In the genomic region with DNA sequence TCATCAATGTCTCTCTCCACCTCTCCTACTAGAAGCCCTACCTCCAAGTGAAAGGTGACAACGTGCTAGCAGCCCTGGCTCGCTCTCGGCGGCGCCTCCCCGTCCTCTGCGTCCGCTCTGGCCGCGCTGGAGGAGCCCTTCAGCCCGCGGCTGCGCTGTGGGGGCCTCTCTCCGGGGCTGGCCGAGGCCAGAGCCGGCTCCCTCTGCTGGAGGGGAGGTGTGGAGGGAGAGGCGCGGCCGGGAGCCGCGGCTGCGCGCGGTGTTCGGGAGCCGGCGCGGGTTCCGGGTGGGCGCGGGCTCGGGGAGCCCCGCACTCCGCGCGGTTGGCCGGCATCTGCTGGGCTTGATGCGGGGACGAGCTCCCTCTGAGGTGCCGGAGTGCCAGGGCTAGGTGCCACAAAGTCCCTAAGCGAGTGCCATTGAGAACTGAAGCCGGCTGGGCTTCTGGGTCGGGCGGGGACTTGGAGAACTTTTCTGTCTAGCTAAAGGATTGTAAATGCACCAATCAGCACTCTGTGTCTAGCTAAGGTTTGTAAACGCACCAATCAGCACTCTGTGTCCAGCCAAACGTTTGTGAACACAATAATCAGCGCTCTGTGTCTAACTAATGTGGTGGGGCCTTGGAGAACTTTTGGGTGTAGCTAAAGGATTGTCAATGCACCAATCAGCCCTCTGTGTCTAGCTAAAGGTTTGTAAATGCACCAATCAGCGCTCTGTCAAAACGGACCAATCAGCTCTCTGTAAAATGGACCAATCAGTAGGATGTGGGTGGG, we compare ENCODE assay signal across 1 cellular context.
TF ChIP-seq lines count a peak whose summit lies in the region.

No MANE protein-coding gene starts in this region.

TF ChIP-seq in H1, 55 proteins besides CTCF, POLR2A, EP300 and RAD21:
- TF ChIP-seq, protein P1, sequence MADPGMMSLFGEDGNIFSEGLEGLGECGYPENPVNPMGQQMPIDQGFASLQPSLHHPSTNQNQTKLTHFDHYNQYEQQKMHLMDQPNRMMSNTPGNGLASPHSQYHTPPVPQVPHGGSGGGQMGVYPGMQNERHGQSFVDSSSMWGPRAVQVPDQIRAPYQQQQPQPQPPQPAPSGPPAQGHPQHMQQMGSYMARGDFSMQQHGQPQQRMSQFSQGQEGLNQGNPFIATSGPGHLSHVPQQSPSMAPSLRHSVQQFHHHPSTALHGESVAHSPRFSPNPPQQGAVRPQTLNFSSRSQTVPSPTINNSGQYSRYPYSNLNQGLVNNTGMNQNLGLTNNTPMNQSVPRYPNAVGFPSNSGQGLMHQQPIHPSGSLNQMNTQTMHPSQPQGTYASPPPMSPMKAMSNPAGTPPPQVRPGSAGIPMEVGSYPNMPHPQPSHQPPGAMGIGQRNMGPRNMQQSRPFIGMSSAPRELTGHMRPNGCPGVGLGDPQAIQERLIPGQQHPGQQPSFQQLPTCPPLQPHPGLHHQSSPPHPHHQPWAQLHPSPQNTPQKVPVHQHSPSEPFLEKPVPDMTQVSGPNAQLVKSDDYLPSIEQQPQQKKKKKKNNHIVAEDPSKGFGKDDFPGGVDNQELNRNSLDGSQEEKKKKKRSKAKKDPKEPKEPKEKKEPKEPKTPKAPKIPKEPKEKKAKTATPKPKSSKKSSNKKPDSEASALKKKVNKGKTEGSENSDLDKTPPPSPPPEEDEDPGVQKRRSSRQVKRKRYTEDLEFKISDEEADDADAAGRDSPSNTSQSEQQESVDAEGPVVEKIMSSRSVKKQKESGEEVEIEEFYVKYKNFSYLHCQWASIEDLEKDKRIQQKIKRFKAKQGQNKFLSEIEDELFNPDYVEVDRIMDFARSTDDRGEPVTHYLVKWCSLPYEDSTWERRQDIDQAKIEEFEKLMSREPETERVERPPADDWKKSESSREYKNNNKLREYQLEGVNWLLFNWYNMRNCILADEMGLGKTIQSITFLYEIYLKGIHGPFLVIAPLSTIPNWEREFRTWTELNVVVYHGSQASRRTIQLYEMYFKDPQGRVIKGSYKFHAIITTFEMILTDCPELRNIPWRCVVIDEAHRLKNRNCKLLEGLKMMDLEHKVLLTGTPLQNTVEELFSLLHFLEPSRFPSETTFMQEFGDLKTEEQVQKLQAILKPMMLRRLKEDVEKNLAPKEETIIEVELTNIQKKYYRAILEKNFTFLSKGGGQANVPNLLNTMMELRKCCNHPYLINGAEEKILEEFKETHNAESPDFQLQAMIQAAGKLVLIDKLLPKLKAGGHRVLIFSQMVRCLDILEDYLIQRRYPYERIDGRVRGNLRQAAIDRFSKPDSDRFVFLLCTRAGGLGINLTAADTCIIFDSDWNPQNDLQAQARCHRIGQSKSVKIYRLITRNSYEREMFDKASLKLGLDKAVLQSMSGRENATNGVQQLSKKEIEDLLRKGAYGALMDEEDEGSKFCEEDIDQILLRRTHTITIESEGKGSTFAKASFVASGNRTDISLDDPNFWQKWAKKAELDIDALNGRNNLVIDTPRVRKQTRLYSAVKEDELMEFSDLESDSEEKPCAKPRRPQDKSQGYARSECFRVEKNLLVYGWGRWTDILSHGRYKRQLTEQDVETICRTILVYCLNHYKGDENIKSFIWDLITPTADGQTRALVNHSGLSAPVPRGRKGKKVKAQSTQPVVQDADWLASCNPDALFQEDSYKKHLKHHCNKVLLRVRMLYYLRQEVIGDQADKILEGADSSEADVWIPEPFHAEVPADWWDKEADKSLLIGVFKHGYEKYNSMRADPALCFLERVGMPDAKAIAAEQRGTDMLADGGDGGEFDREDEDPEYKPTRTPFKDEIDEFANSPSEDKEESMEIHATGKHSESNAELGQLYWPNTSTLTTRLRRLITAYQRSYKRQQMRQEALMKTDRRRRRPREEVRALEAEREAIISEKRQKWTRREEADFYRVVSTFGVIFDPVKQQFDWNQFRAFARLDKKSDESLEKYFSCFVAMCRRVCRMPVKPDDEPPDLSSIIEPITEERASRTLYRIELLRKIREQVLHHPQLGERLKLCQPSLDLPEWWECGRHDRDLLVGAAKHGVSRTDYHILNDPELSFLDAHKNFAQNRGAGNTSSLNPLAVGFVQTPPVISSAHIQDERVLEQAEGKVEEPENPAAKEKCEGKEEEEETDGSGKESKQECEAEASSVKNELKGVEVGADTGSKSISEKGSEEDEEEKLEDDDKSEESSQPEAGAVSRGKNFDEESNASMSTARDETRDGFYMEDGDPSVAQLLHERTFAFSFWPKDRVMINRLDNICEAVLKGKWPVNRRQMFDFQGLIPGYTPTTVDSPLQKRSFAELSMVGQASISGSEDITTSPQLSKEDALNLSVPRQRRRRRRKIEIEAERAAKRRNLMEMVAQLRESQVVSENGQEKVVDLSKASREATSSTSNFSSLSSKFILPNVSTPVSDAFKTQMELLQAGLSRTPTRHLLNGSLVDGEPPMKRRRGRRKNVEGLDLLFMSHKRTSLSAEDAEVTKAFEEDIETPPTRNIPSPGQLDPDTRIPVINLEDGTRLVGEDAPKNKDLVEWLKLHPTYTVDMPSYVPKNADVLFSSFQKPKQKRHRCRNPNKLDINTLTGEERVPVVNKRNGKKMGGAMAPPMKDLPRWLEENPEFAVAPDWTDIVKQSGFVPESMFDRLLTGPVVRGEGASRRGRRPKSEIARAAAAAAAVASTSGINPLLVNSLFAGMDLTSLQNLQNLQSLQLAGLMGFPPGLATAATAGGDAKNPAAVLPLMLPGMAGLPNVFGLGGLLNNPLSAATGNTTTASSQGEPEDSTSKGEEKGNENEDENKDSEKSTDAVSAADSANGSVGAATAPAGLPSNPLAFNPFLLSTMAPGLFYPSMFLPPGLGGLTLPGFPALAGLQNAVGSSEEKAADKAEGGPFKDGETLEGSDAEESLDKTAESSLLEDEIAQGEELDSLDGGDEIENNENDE (IDR thresholded peaks at IDR 0.05; ENCODE audit: insufficient replicate concordance, low read length), result no peak
- TF ChIP-seq ZNF274 (IDR thresholded peaks at IDR 0.05; ENCODE audit: borderline replicate concordance, extremely low read depth, low read length) (no peak), PHF8 (conservative IDR thresholded peaks at IDR 0.05; ENCODE audit: low read depth, low read length) (no peak), JUND (IDR thresholded peaks at IDR 0.05; ENCODE audit: low read length) (no peak), BCL11A (IDR thresholded peaks at IDR 0.05; ENCODE audit: low read depth in 2 of 2, low read length in 2 of 2) (no peak), POLR2AphosphoS5 (IDR thresholded peaks at IDR 0.05; ENCODE audit: low read depth, low read length) (no peak), TEAD4 (IDR thresholded peaks at IDR 0.05; ENCODE audit: low read depth, low read length) (no peak)
